In genomic region chr21:25359724-25360123, GRCh38 we compare ENCODE assay signal across 28 cellular contexts.
"Had no signal": no experiment of that assay in that cellular context is flagged by ENCODE, and none has a peak within 500 bp of the region (broad histone marks: within the 10 kb centered on the region; RNA-seq: fewer than 3 reads in every experiment).

No MANE protein-coding gene starts in this region.

- H3K4me3 ChIP-seq: left ventricle myocardium inferior, lung, pancreas, prostate gland, skin epidermis, stomach, testis, thyroid gland, transverse colon, upper lobe of left lung, vagina had no signal

- H3K9me3 ChIP-seq: left ventricle myocardium inferior, pancreas, prostate gland, stomach, testis, thyroid gland, transverse colon, upper lobe of left lung, vagina had no signal

- H3K36me3 Mint-ChIP-seq: mesothelial cell of epicardium; naive thymus-derived CD8-positive, alpha-beta T cell had no signal

- ATAC-seq: naive thymus-derived CD8-positive, alpha-beta T cell; right cardiac atrium; sciatic nerve; stimulated activated naive CD8-positive, alpha-beta T cell treated with anti-CD3 and anti-CD28 coated beads, Interleukin-15, Interleukin-2, amounts not matched to agents 100 U/mL and 50 U/mL, for 24 hours had no signal

- H3K4me3 Mint-ChIP-seq: mesothelial cell of epicardium; nephron; neural crest cell; stimulated activated naive B cell treated with anti-CD40 and anti-IgM and Interleukin-4, amounts not matched to agents 10 μg/mL and 1 μg/mL and 100 μg/mL, for 72 hours had no signal

- H3K4me1 ChIP-seq: left ventricle myocardium inferior, pancreas, prostate gland, stomach, testis, thyroid gland, transverse colon, upper lobe of left lung, vagina had no signal

- H3K27ac ChIP-seq: left ventricle myocardium inferior, pancreas, prostate gland, skin epidermis, stomach, testis, thyroid gland, transverse colon, upper lobe of left lung, vagina had no signal

- H3K27me3 ChIP-seq: pancreas, stomach, testis, thyroid gland, transverse colon, upper lobe of left lung, vagina had no signal

- H3K27ac Mint-ChIP-seq: mesothelial cell of epicardium; naive thymus-derived CD8-positive, alpha-beta T cell; nephron; stimulated activated naive B cell treated with anti-CD40 and anti-IgM and Interleukin-4, amounts not matched to agents 10 μg/mL and 1 μg/mL and 100 μg/mL, for 72 hours had no signal

- H3K9me3 Mint-ChIP-seq: mesothelial cell of epicardium; naive thymus-derived CD8-positive, alpha-beta T cell; neural crest cell had no signal

- H3K36me3 ChIP-seq: left ventricle myocardium inferior, pancreas, prostate gland, stomach, thyroid gland, transverse colon, upper lobe of left lung, vagina had no signal

- H3K4me1 Mint-ChIP-seq: mesothelial cell of epicardium; naive thymus-derived CD8-positive, alpha-beta T cell; nephron; neural crest cell had no signal

- H3K27me3 Mint-ChIP-seq: stimulated activated naive B cell treated with anti-CD40 and anti-IgM and Interleukin-4, amounts not matched to agents 10 μg/mL and 1 μg/mL and 100 μg/mL, for 72 hours had no signal

- DNase-seq: islet precursor cell; left ventricle myocardium inferior; mesendoderm; naive thymus-derived CD8-positive, alpha-beta T cell; nucleus accumbens; posterior cingulate gyrus; retina; right cardiac atrium; stimulated activated CD4-positive, alpha-beta T cell treated with anti-CD3 and anti-CD28 coated beads, Interleukin-12 subunit alpha, Interleukin-12 subunit beta, amount 100 ng/mL, for 4 hours; stimulated activated CD4-positive, alpha-beta T cell treated with anti-CD3 and anti-CD28 coated beads, Interleukin-15, amount 100 ng/mL, for 24 hours; stimulated activated CD4-positive, alpha-beta T cell treated with anti-CD3 and anti-CD28 coated beads, Interleukin-2, amount 100 ng/mL, for 24 hours; stimulated activated CD4-positive, alpha-beta T cell treated with anti-CD3 and anti-CD28 coated beads, Interleukin-4, amount 100 ng/mL, for 1 hour; stimulated activated naive B cell treated with anti-CD40 and anti-IgM and Interleukin-4, amounts not matched to agents 10 μg/mL and 1 μg/mL and 100 μg/mL, for 72 hours; stimulated activated naive CD8-positive, alpha-beta T cell treated with anti-CD3 and anti-CD28 coated beads, Interleukin-15, Interleukin-2, amounts not matched to agents 100 U/mL and 50 U/mL, for 24 hours; stomach; testis; thyroid gland; transverse colon; upper lobe of left lung had no signal
